ENCODE assay signal across 8 cellular contexts in the genomic region with DNA sequence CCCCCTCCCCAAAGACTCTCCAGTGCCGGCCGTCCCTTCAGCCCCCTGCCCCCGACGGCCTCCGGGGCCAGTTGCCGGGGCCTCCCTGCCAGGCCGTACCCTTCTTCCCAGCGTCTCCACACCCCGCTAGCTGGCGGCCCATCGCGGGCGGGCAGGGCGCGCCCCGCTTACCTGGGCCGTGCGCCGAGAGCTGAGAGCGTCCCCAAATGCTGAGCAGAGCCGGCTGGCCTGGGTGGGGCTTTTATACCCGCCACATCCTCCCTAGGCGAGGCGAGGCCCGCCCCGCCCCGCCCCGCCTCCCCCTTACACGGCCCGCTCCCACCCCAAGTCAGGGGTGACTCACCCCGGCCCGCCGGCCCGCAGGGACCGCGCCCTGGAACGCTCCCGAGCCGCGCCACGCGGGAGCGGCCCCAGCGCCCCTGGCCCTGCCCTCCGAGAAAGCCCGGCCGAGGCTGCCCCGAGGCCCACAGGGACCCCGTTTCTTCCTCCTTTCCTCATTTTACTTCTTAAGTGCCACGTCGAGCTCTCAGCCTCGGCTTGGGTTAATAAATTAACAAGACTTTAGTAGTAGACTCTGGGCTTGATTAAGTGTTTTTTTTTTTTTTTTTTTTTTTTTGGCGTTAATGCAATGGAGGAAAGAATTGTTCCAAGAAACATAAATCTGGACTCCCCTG. TPM values are rescaled to one million over a fixed set of nuclear protein-coding genes. Genes with fewer than 3 reads are reported as not detected.
DNase-seq lines count a peak whose midpoint lies in the region; ATAC-seq, FAIRE-seq and TF ChIP-seq lines count a peak whose summit lies in the region.

A gene (minus strand): TSS at position 215 of the 674 bp plus-strand sequence. CDS start 11,911 bp downstream, outside the sequence.

- H3K4me2 ChIP-seq in hepatocyte = peak within 1 kb of the TSS; percentile 93

- no peak for TF ChIP-seq CTCF in astrocyte of the cerebellum (IDR thresholded peaks at IDR 0.05; ENCODE audit: low read depth, low read length, missing control alignments)
- no peak for TF ChIP-seq CTCF in hepatocyte (IDR thresholded peaks at IDR 0.05; ENCODE audit: poor library complexity)

- H3K9me2 ChIP-seq in hepatocyte (replicated peaks; ENCODE audit: insufficient read depth) = no peaks in the 10 kb centered on the region

- no peak for FAIRE-seq in small intestine (lab: Jason Lieb, UNC)

- WGBS in hepatocyte (ENCODE audit: low lambda C conversion rate, missing lambda C conversion rate) = under 1% methylated on average over 39 of the region's 53 CpGs
- 0% methylated on average over 35 to 53 of the region's 53 CpGs for whole genome bisulfite sequencing in small intestine, 3 donors

- peaks cover 44% of the 10 kb centered on the region for H3K79me2 ChIP-seq in hepatocyte

- H3K27me3 ChIP-seq in hepatocyte (no peaks in the 10 kb centered on the region), small intestine (ENCODE audit: control insufficient read depth in 2 of 2, insufficient read depth in 2 of 2, low read length in 2 of 2) (no peaks in the 10 kb centered on the region)

- in situ Hi-C loops in astrocyte of the cerebellum (cut with HindIII; ENCODE audit: low sequenced_read_pairs) = loop anchor here (5.0 kb wide), 1 partner anchor 36 kb away; no protein-coding TSS in a partner anchor

- peak within 1 kb of the TSS; percentile 69 for H2AFZ ChIP-seq in hepatocyte

- peaks cover 18% of the 10 kb centered on the region for H4K20me1 ChIP-seq in hepatocyte (ENCODE audit: insufficient read depth, poor library complexity, severe bottlenecking)

- ATAC-seq in GM21423 (IDR thresholded peaks at IDR 0.05; ENCODE audit: unreplicated experiment) = peak; percentile 72

- H3K4me3 ChIP-seq in astrocyte of the cerebellum (ENCODE audit: low read depth, low read length) = peak within 1 kb of the TSS; percentile 73
- peak within 1 kb of the TSS; percentile 94 for H3K4me3 ChIP-seq in hepatocyte
- H3K4me3 ChIP-seq in small intestine (ENCODE audit: low read depth in 1 of 2, low read length in 2 of 2) = peak within 1 kb of the TSS; percentile 81 to 91

- peak; percentile 92 for DNase-seq in EH (ENCODE audit: low read depth)
- DNase-seq in HUDEP-2 (lab: John Stamatoyannopoulos, UW; ENCODE audit: unreplicated experiment in 76 of 76) = peak in 74 of 76 experiments; percentile 5 to 86 (median 71)
- peak; percentile 83 for DNase-seq in T-helper 22 cell (ENCODE audit: low read depth)
- DNase-seq in astrocyte of the cerebellum (ENCODE audit: low read depth) = peak; percentile 55
- peak; percentile 97 for DNase-seq in hepatocyte (ENCODE audit: low spot score)
- DNase-seq in small intestine = peak; percentile 93
- DNase-seq in NCI-H1105 treated with DMSO at 0.1 percent for 48 hours (lab: John Stamatoyannopoulos, UW) = no peak

- no peaks in the 10 kb centered on the region for H3K9me3 ChIP-seq in hepatocyte (ENCODE audit: low read depth)
- no peaks in the 10 kb centered on the region for H3K9me3 ChIP-seq in small intestine (ENCODE audit: control insufficient read depth, low read depth)

- H3K36me3 ChIP-seq in hepatocyte (replicated peaks; ENCODE audit: insufficient read depth, low read depth) (no peaks in the 10 kb centered on the region), small intestine (ENCODE audit: control insufficient read depth in 2 of 2, insufficient read depth in 2 of 2, low read length in 2 of 2) (no peaks in the 10 kb centered on the region)

- H3K27ac ChIP-seq in hepatocyte = peak within 1 kb of the TSS; percentile 100
- peak within 1 kb of the TSS; percentile 97 to 100 for H3K27ac ChIP-seq in small intestine (ENCODE audit: low read depth in 1 of 2, low read length in 1 of 2)

- H3K4me1 ChIP-seq in hepatocyte (ENCODE audit: insufficient read depth) = peaks cover 67% of the 10 kb centered on the region
- peaks cover 5 to 16% of the 10 kb centered on the region in 2 donors for H3K4me1 ChIP-seq in small intestine (ENCODE audit: control insufficient read depth in 2 of 2, insufficient read depth in 1 of 2, low read depth in 1 of 2, low read length in 1 of 2)

RNA-seq across cellular contexts. Expression of the gene that starts here (rescaled TPM):
- 1,102 and 1,220 TPM in 2 replicates for total RNA-seq in hepatocyte
- 1,699 and 1,702 TPM in 2 replicates for polyA plus RNA-seq in hepatocyte
- 1,000 to 10,000 TPM; 1,129 to 2,583 (median 1,917) TPM for polyA plus RNA-seq in small intestine
